In the genomic region with DNA sequence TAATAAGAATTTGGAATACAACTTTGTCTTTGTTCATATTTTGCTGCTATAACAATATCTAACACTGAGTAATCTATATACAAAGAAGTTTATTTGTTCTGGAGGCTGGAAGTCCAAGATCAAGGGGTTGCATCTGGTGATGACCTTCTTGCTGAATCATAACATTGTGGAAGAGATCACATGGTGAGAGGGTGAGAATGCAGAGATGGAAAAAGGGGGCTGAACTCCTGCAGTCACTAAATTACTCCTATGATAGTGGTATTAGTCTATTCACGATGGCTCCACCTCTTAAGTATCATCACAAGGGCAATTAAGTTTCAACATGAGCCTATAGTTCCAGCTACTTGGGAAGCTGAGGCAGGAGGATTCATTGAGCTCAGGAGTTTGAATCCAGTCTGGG, we compare ENCODE assay signal across 39 cellular contexts.
"Had no signal": no experiment of that assay in that cellular context is flagged by ENCODE, and none has a peak within 500 bp of the region (broad histone marks: within the 10 kb centered on the region; RNA-seq: fewer than 3 reads in every experiment).

No MANE protein-coding gene starts in this region.

- H3K27ac Mint-ChIP-seq: activated CD4-positive, alpha-beta memory T cell treated with anti-CD3 and anti-CD28 coated beads, Interleukin-2, amount 10 ng/mL, durations not matched to agents 7 days and 5 days; activated CD8-positive, alpha-beta memory T cell treated with anti-CD3 and anti-CD28 coated beads, Interleukin-2, amount 10 ng/mL, durations not matched to agents 7 days and 5 days; activated naive CD4-positive, alpha-beta T cell treated with anti-CD3 and anti-CD28 coated beads, Interleukin-2, amount 10 ng/mL, durations not matched to agents 7 days and 5 days; activated naive CD8-positive, alpha-beta T cell; activated naive CD8-positive, alpha-beta T cell treated with anti-CD3 and anti-CD28 coated beads, Interleukin-2, amount 50 U/mL, for 24 hours had no signal

- H3K36me3 Mint-ChIP-seq: activated naive CD4-positive, alpha-beta T cell treated with anti-CD3 and anti-CD28 coated beads, Interleukin-2, amount 10 ng/mL, durations not matched to agents 7 days and 5 days; activated naive CD8-positive, alpha-beta T cell had no signal

- H3K4me3 Mint-ChIP-seq: activated CD4-positive, alpha-beta memory T cell treated with anti-CD3 and anti-CD28 coated beads, Interleukin-2, amount 10 ng/mL, durations not matched to agents 7 days and 5 days; activated CD8-positive, alpha-beta memory T cell treated with anti-CD3 and anti-CD28 coated beads, Interleukin-2, amount 10 ng/mL, durations not matched to agents 7 days and 5 days; activated naive CD4-positive, alpha-beta T cell treated with anti-CD3 and anti-CD28 coated beads, Interleukin-2, amount 10 ng/mL, durations not matched to agents 7 days and 5 days; activated naive CD8-positive, alpha-beta T cell; activated naive CD8-positive, alpha-beta T cell treated with anti-CD3 and anti-CD28 coated beads, Interleukin-2, amount 50 U/mL, for 24 hours had no signal

- H3K4me1 Mint-ChIP-seq: activated CD4-positive, alpha-beta memory T cell treated with anti-CD3 and anti-CD28 coated beads, Interleukin-2, amount 10 ng/mL, durations not matched to agents 7 days and 5 days; activated naive CD4-positive, alpha-beta T cell treated with anti-CD3 and anti-CD28 coated beads, Interleukin-2, amount 10 ng/mL, durations not matched to agents 7 days and 5 days; activated naive CD8-positive, alpha-beta T cell treated with anti-CD3 and anti-CD28 coated beads, Interleukin-2, amount 50 U/mL, for 24 hours had no signal

- H3K4me3 ChIP-seq: MG63, Peyer's patch, SJSA1 had no signal

- DNase-seq: activated CD4-positive, alpha-beta memory T cell treated with anti-CD3 and anti-CD28 coated beads, Interleukin-2, amount 10 ng/mL, durations not matched to agents 7 days and 5 days; activated CD4-positive, alpha-beta T cell treated with anti-CD3 and anti-CD28 coated beads for 1 hour; activated CD4-positive, alpha-beta T cell treated with anti-CD3 and anti-CD28 coated beads for 48 hours; activated CD4-positive, CD25-positive, alpha-beta regulatory T cell; activated CD8-positive, alpha-beta memory T cell treated with anti-CD3 and anti-CD28 coated beads for 24 hours; activated CD8-positive, alpha-beta memory T cell treated with anti-CD3 and anti-CD28 coated beads, Interleukin-2, amount 10 ng/mL, durations not matched to agents 7 days and 5 days; activated CD8-positive, alpha-beta memory T cell treated with anti-CD3 and anti-CD28 coated beads, Interleukin-2, amount 50 U/mL, for 48 hours; activated effector memory CD4-positive, alpha-beta T cell treated with Interleukin-2 at 50 U/mL for 16 hours; activated naive CD4-positive, alpha-beta T cell treated with anti-CD3 and anti-CD28 coated beads, Interleukin-2, amount 10 ng/mL, durations not matched to agents 7 days and 5 days; activated naive CD8-positive, alpha-beta T cell treated with anti-CD3 and anti-CD28 coated beads, Interleukin-2, amount 50 U/mL, for 24 hours; activated T-cell treated with anti-CD3 and anti-CD28 coated beads, Interleukin-2, amount 50 U/mL, for 48 hours; amniotic stem cell; aorta; brain microvascular endothelial cell; central memory CD4-positive, alpha-beta T cell; Karpas-422; KBM-7; MG63; NCI-H1048; NCI-H1105 treated with DMSO at 0.1 percent for 48 hours; NCI-H1436 treated with DMSO at 0.1 percent for 48 hours; NCI-H1694 treated with DMSO at 0.1 percent for 48 hours; NCI-H2029; NCI-H2107; NCI-H2171; NCI-H510A; NCI-H526 treated with DMSO at 0.1 percent for 48 hours; PC-3; Peyer's patch; RPMI8226; SHP77 treated with DMSO at 0.1 percent for 48 hours; SW 1271; T-helper 1 cell; T-helper 2 cell; T-helper 9 cell; WERI-Rb-1 had no signal

- H3K27me3 Mint-ChIP-seq: activated CD4-positive, alpha-beta memory T cell treated with anti-CD3 and anti-CD28 coated beads, Interleukin-2, amount 10 ng/mL, durations not matched to agents 7 days and 5 days; activated naive CD4-positive, alpha-beta T cell treated with anti-CD3 and anti-CD28 coated beads, Interleukin-2, amount 10 ng/mL, durations not matched to agents 7 days and 5 days; activated naive CD8-positive, alpha-beta T cell; activated naive CD8-positive, alpha-beta T cell treated with anti-CD3 and anti-CD28 coated beads, Interleukin-2, amount 50 U/mL, for 24 hours had no signal

- ATAC-seq: activated CD8-positive, alpha-beta memory T cell treated with anti-CD3 and anti-CD28 coated beads, Interleukin-2, amount 10 ng/mL, durations not matched to agents 7 days and 5 days; activated naive CD8-positive, alpha-beta T cell treated with anti-CD3 and anti-CD28 coated beads, Interleukin-2, amount 50 U/mL, for 24 hours; PC-3; SK-N-SH treated with all-trans-retinoic acid at 6 μM for 48 hours had no signal
